8 cellular contexts compared by ENCODE assay signal in genomic region chr20:63659370-63659769, GRCh38. TPM values are rescaled to one million over a fixed set of nuclear protein-coding genes. Genes with fewer than 3 reads are reported as not detected.
DNase-seq lines count a peak whose midpoint lies in the region; ATAC-seq and TF ChIP-seq lines count a peak whose summit lies in the region.

No MANE protein-coding gene starts in this region.

- DNase-seq in activated naive CD4-positive, alpha-beta T cell treated with anti-CD3 and anti-CD28 coated beads, Interleukin-2, amount 10 ng/mL, durations not matched to agents 7 days and 5 days = no peak
- DNase-seq in activated naive CD4-positive, alpha-beta T cell treated with anti-CD3 and anti-CD28 coated beads, Interleukin-2, amount 50 U/mL, for 16 hours = no peak
- DNase-seq in astrocyte of the spinal cord (ENCODE audit: low read depth, low spot score) (no peak), lower lobe of right lung (no peak), upper lobe of left lung (no peak), 8988T (no peak), NCI-H2081 (lab: John Stamatoyannopoulos, UW) (no peak)

- H3K27ac ChIP-seq in lower lobe of right lung (peak overlapping the region; percentile 85), upper lobe of left lung (peak overlapping the region in 3 of 4 donors; percentile 90 to 91 (median 91))

- H3K4me3 Mint-ChIP-seq in activated naive CD4-positive, alpha-beta T cell treated with anti-CD3 and anti-CD28 coated beads, Interleukin-2, amount 10 ng/mL, durations not matched to agents 7 days and 5 days = peak overlapping the region; percentile 84

- TF ChIP-seq CTCF in astrocyte of the spinal cord (IDR thresholded peaks at IDR 0.05; ENCODE audit: low read depth, low read length) (no peak), lower lobe of right lung (IDR thresholded peaks at IDR 0.05) (no peak), upper lobe of left lung (IDR thresholded peaks at IDR 0.05) (no peak)

- no peak for TF ChIP-seq POLR2A in upper lobe of left lung (IDR thresholded peaks at IDR 0.05)

- H3K9me3 ChIP-seq in lower lobe of right lung (no peaks in the 10 kb centered on the region), upper lobe of left lung (no peaks in the 10 kb centered on the region)

- intact Hi-C loops in lower lobe of right lung (cut with DNase I) = no loop called here

- H3K4me1 ChIP-seq in lower lobe of right lung (peaks cover 20% of the 10 kb centered on the region), upper lobe of left lung (peaks cover 16 to 21% (median 21%) of the 10 kb centered on the region in 4 donors)

- no peak overlapping the region for H3K27ac Mint-ChIP-seq in activated naive CD4-positive, alpha-beta T cell treated with anti-CD3 and anti-CD28 coated beads, Interleukin-2, amount 10 ng/mL, durations not matched to agents 7 days and 5 days

- peaks cover 3% of the 10 kb centered on the region for H3K36me3 Mint-ChIP-seq in activated naive CD4-positive, alpha-beta T cell treated with anti-CD3 and anti-CD28 coated beads, Interleukin-2, amount 10 ng/mL, durations not matched to agents 7 days and 5 days

- H3K4me3 ChIP-seq in astrocyte of the spinal cord (ENCODE audit: low read depth, low read length) = peak overlapping the region; percentile 76
- peak overlapping the region; percentile 91 for H3K4me3 ChIP-seq in lower lobe of right lung
- H3K4me3 ChIP-seq in upper lobe of left lung = peak overlapping the region in 3 of 4 donors; percentile 74 to 89 (median 85)

- peaks cover 11% of the 10 kb centered on the region for H3K27me3 Mint-ChIP-seq in activated naive CD4-positive, alpha-beta T cell treated with anti-CD3 and anti-CD28 coated beads, Interleukin-2, amount 10 ng/mL, durations not matched to agents 7 days and 5 days

- peaks cover 31% of the 10 kb centered on the region for H3K4me1 Mint-ChIP-seq in activated naive CD4-positive, alpha-beta T cell treated with anti-CD3 and anti-CD28 coated beads, Interleukin-2, amount 10 ng/mL, durations not matched to agents 7 days and 5 days

- H3K9me3 Mint-ChIP-seq in activated naive CD4-positive, alpha-beta T cell treated with anti-CD3 and anti-CD28 coated beads, Interleukin-2, amount 10 ng/mL, durations not matched to agents 7 days and 5 days = no peaks in the 10 kb centered on the region

- 73 to 76% methylated on average over 10 to 13 of the region's 13 CpGs for WGBS in upper lobe of left lung, 2 donors

- in situ Hi-C loops in astrocyte of the spinal cord (cut with HindIII; ENCODE audit: low sequenced_read_pairs) = no loop called here

- H3K36me3 ChIP-seq in lower lobe of right lung = peaks cover 33% of the 10 kb centered on the region
- H3K36me3 ChIP-seq in upper lobe of left lung = peaks cover 6 to 42% (median 29%) of the 10 kb centered on the region in 4 donors

- no peaks in the 10 kb centered on the region for H3K27me3 ChIP-seq in lower lobe of right lung (ENCODE audit: low read depth)
- no peaks in the 10 kb centered on the region for H3K27me3 ChIP-seq in upper lobe of left lung

- CTCF ChIA-PET in activated naive CD4-positive, alpha-beta T cell treated with anti-CD3 and anti-CD28 coated beads, Interleukin-2, amount 10 ng/mL, durations not matched to agents 7 days and 5 days (lab: Charles Lee) = no interaction called here

- no peak for TF ChIP-seq EP300 in upper lobe of left lung (IDR thresholded peaks at IDR 0.05)

- no peak for ATAC-seq in lower lobe of right lung
- ATAC-seq in upper lobe of left lung (ENCODE audit: low FRiP score in 2 of 2) = no peak
- ATAC-seq in GM18867 (IDR thresholded peaks at IDR 0.05; ENCODE audit: unreplicated experiment) = no peak

RNA-seq across cellular contexts. Expression of gene RTEL1, which starts 1.3 kb away (rescaled TPM):
- total RNA-seq in lower lobe of right lung (23.8 TPM), upper lobe of left lung (10 to 100 TPM in 5 of 6 donors, 1 to 10 TPM in 1; 8.6 to 73.3 (median 32.5) TPM)

RNA-seq across cellular contexts. Expression of gene STMN3, which starts 6.1 kb away (rescaled TPM):
- total RNA-seq in lower lobe of right lung (12.1 TPM), upper lobe of left lung (10 to 100 TPM in 3 of 6 donors, 1 to 10 TPM in 3; 2.1 to 16.5 (median 9.1) TPM)

RNA-seq across cellular contexts. Expression of gene GMEB2, which starts 32.5 kb away (rescaled TPM):
- 9.7 TPM for total RNA-seq in lower lobe of right lung
- total RNA-seq in upper lobe of left lung = 10 to 100 TPM; 10.1 to 12.9 (median 12.4) TPM

RNA-seq across cellular contexts. Expression of gene TNFRSF6B, which starts 37.1 kb away (rescaled TPM):
- total RNA-seq in lower lobe of right lung (5.3 TPM), upper lobe of left lung (10 to 100 TPM; 13.8 to 34.8 (median 16.9) TPM)

RNA-seq across cellular contexts. Expression of gene ARFRP1, which starts 48.4 kb away (rescaled TPM):
- total RNA-seq in lower lobe of right lung = 44.3 TPM
- 10 to 100 TPM; 26.8 to 56.4 (median 46.3) TPM for total RNA-seq in upper lobe of left lung
